Comparison of ENCODE assay signal across 19 cellular contexts in the genomic region with DNA sequence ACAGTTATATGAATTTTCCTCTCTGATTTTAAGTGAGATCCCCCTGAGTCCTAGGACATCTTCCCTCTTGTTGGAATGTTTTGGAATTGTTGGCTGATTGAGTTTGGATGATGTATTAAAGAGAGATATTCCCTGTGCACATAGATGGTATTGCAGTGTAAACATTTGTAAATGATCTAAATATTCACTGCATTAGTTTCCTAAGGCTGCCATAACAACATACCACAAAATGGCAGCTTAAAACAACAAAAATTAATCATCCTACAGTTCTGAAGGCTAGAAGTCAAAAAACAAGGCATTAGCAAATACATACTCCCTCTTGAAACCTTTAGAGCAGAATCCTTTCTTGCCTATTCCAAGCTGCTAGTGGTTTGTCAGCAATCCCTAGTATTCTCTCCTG. TPM values are rescaled to one million over a fixed set of nuclear protein-coding genes. Genes with fewer than 3 reads are reported as not detected.
DNase-seq lines count a peak whose midpoint lies in the region; ATAC-seq, FAIRE-seq and TF ChIP-seq lines count a peak whose summit lies in the region.
"Had no signal": no experiment of that assay in that cellular context is flagged by ENCODE, and none has a peak within 500 bp of the region (broad histone marks: within the 10 kb centered on the region; RNA-seq: fewer than 3 reads in every experiment).

No MANE protein-coding gene starts in this region.

- no peak overlapping the region for H3K23ac ChIP-seq in mesenchymal stem cell (ENCODE audit: low read length in 2 of 2)

- no peak overlapping the region for H2BK15ac ChIP-seq in mesenchymal stem cell (ENCODE audit: low read depth, poor library complexity, severe bottlenecking)

- H3K79me1 ChIP-seq in mesenchymal stem cell (replicated peaks; ENCODE audit: low read length, poor library complexity, severe bottlenecking), result no peaks in the 10 kb centered on the region

- H3K36me3 ChIP-seq in fibroblast of lung (ENCODE audit: control insufficient read depth, insufficient read depth, low read length) (no peaks in the 10 kb centered on the region), mesenchymal stem cell (ENCODE audit: control insufficient read depth in 1 of 2, insufficient read depth in 2 of 2, low read depth in 1 of 2, low read length in 2 of 2) (no peaks in the 10 kb centered on the region), tibial nerve (no peaks in the 10 kb centered on the region), body of pancreas (replicated peaks in 1 of 2; ENCODE audit: insufficient read depth in 1 of 2, low read depth in 2 of 2) (no peaks in the 10 kb centered on the region)
- H3K36me3 ChIP-seq: BLaER1 had no signal

- H3K4me3 ChIP-seq in fibroblast of lung (replicated peaks in 1 of 4; ENCODE audit: control extremely low read depth in 1 of 4, insufficient read depth in 1 of 4, low read depth in 3 of 4, low read length in 4 of 4) (no peak overlapping the region), mesenchymal stem cell (ENCODE audit: insufficient read depth in 1 of 2, low read depth in 1 of 2, low read length in 2 of 2) (no peak overlapping the region), tibial nerve (no peak overlapping the region), body of pancreas (no peak overlapping the region)
- H3K4me3 ChIP-seq: BLaER1 had no signal

- H2AFZ ChIP-seq in fibroblast of lung (ENCODE audit: low read length), result no peak overlapping the region
- no peak overlapping the region for H2AFZ ChIP-seq in mesenchymal stem cell (ENCODE audit: low read depth, low read length)

- no peak for TF ChIP-seq POLR2A in tibial nerve (IDR thresholded peaks at IDR 0.05)
- TF ChIP-seq POLR2A in body of pancreas (IDR thresholded peaks at IDR 0.05), result no peak

- H3K27me3 ChIP-seq in fibroblast of lung (ENCODE audit: control insufficient read depth, insufficient read depth, low read length) (no peaks in the 10 kb centered on the region), mesenchymal stem cell (ENCODE audit: control insufficient read depth in 1 of 2, insufficient read depth in 1 of 2, low read length in 2 of 2) (no peaks in the 10 kb centered on the region), tibial nerve (no peaks in the 10 kb centered on the region), body of pancreas (no peaks in the 10 kb centered on the region)
- H3K27me3 ChIP-seq: BLaER1 had no signal

- no peaks in the 10 kb centered on the region for H3K9me3 ChIP-seq in fibroblast of lung (ENCODE audit: control insufficient read depth, insufficient read depth, low read depth, low read length)
- H3K9me3 ChIP-seq in mesenchymal stem cell (ENCODE audit: control insufficient read depth, low read length), result no peaks in the 10 kb centered on the region
- H3K9me3 ChIP-seq in tibial nerve, result no peaks in the 10 kb centered on the region
- no peaks in the 10 kb centered on the region for H3K9me3 ChIP-seq in body of pancreas
- H3K9me3 ChIP-seq: BLaER1 had no signal

- TF ChIP-seq CTCF in fibroblast of lung (conservative IDR thresholded peaks at IDR 0.05 in 1 of 2, IDR thresholded peaks at IDR 0.05 in 1 of 2; ENCODE audit: low read depth in 1 of 2, low read length in 2 of 2) (no peak), tibial nerve (IDR thresholded peaks at IDR 0.05) (no peak), body of pancreas (IDR thresholded peaks at IDR 0.05) (no peak)

- no peak overlapping the region for H3K14ac ChIP-seq in mesenchymal stem cell (ENCODE audit: low read length in 2 of 2)

- H3K27ac ChIP-seq in fibroblast of lung (ENCODE audit: insufficient read depth, low read length) (no peak overlapping the region), mesenchymal stem cell (ENCODE audit: low read length, poor library complexity, severe bottlenecking) (no peak overlapping the region), tibial nerve (no peak overlapping the region), body of pancreas (no peak overlapping the region)
- H3K27ac ChIP-seq: 22Rv1, BLaER1 had no signal

- no peak overlapping the region for H2AK5ac ChIP-seq in mesenchymal stem cell (ENCODE audit: low read length, severe bottlenecking)

- no peak for ATAC-seq in GM21528 (IDR thresholded peaks at IDR 0.05; ENCODE audit: low FRiP score, unreplicated experiment)
- no peak for ATAC-seq in body of pancreas
- ATAC-seq: HCT116, HepG2 had no signal

- H3K9ac ChIP-seq in fibroblast of lung (ENCODE audit: insufficient read depth, low read length) (no peak overlapping the region), mesenchymal stem cell (ENCODE audit: low read length) (no peak overlapping the region)
- H3K9ac ChIP-seq: BLaER1 had no signal

- intact Hi-C loops in body of pancreas (cut with DNase I), result no loop called here

- no peak overlapping the region for H4K8ac ChIP-seq in mesenchymal stem cell (ENCODE audit: low read length)

- H3K4me1 ChIP-seq in fibroblast of lung (ENCODE audit: control insufficient read depth, extremely low read depth, insufficient read depth, low read length) (no peaks in the 10 kb centered on the region), mesenchymal stem cell (ENCODE audit: control insufficient read depth, insufficient read depth, low read depth, low read length) (no peaks in the 10 kb centered on the region), tibial nerve (no peaks in the 10 kb centered on the region), body of pancreas (no peaks in the 10 kb centered on the region)
- H3K4me1 ChIP-seq: BLaER1 had no signal

- peak; percentile 48 for FAIRE-seq in HTR-8/SVneo (lab: Jason Lieb, UNC)
- FAIRE-seq: GM12892, GM19239, H1, HepG2 had no signal

- no peak overlapping the region for H2BK120ac ChIP-seq in mesenchymal stem cell (ENCODE audit: low read depth, low read length)

- no peak for TF ChIP-seq EP300 in tibial nerve (IDR thresholded peaks at IDR 0.05)

- H2BK12ac ChIP-seq in mesenchymal stem cell (ENCODE audit: low read length in 2 of 2), result no peak overlapping the region

- H3K4me2 ChIP-seq in fibroblast of lung (ENCODE audit: extremely low read depth, insufficient read depth, low read length), result no peak overlapping the region
- no peak overlapping the region for H3K4me2 ChIP-seq in mesenchymal stem cell (ENCODE audit: low read length, poor library complexity, severe bottlenecking)
- H3K4me2 ChIP-seq: BLaER1 had no signal

- H4K91ac ChIP-seq in mesenchymal stem cell (ENCODE audit: low read length), result no peak overlapping the region

- H3K4ac ChIP-seq in mesenchymal stem cell (ENCODE audit: low read depth in 1 of 2, low read length in 2 of 2), result no peak overlapping the region

- no peaks in the 10 kb centered on the region for H3K79me2 ChIP-seq in fibroblast of lung (ENCODE audit: control insufficient read depth, insufficient read depth, low read length)

- no peak overlapping the region for H2BK5ac ChIP-seq in mesenchymal stem cell (ENCODE audit: low read depth, low read length, poor library complexity, severe bottlenecking)

- no peak overlapping the region for H3K18ac ChIP-seq in mesenchymal stem cell (ENCODE audit: low read depth in 1 of 2, low read length in 2 of 2)

- DNase-seq in EH (ENCODE audit: low read depth), result peak; percentile 72
- no peak for DNase-seq in HTR-8/SVneo (ENCODE audit: insufficient read length, low spot score)
- DNase-seq in fibroblast of lung (ENCODE audit: low read depth in 2 of 2), result peak; percentile 14 to 62
- peak; percentile 22 for DNase-seq in mesenchymal stem cell
- DNase-seq in tibial nerve (ENCODE audit: low spot score in 2 of 2), result no peak
- DNase-seq in AG08395 (ENCODE audit: low spot score), result no peak
- DNase-seq in body of pancreas, result no peak
- DNase-seq: AML-193, DMS53, GDM1 had no signal

- H4K20me1 ChIP-seq in fibroblast of lung (ENCODE audit: control insufficient read depth, extremely low read depth, insufficient read depth, low read length), result no peaks in the 10 kb centered on the region
- H4K20me1 ChIP-seq: BLaER1 had no signal

RNA-seq across cellular contexts. Expression of gene MROH2B, which starts 38.0 kb away (rescaled TPM):
- total RNA-seq in fibroblast of lung (not detected in 2 replicates), tibial nerve (not detected), body of pancreas (not detected)
- not detected in 2 replicates for polyA plus RNA-seq in fibroblast of lung
- not detected in 2 replicates for polyA plus RNA-seq in fibroblast of lung (2012)
- not detected in 2 replicates for polyA minus RNA-seq in fibroblast of lung (ENCODE audit: low replicate concordance)
- not detected for polyA plus RNA-seq in mesenchymal stem cell (2013, experiment 1 of 2)
- not detected for polyA plus RNA-seq in mesenchymal stem cell (2013, experiment 2 of 2)
- total RNA-seq: A673, H1, HepG2 had no signal
- polyA plus RNA-seq: H1, HepG2 had no signal

Comparison
In these comparisons a context has a peak if more than half of its experiments do, and no peak if none do; other contexts are left out.
1. DNase-seq: peak in EH (single experiment), fibroblast of lung (2 of 2) and mesenchymal stem cell (single experiment); none in HTR-8/SVneo (single experiment), tibial nerve (0 of 2), AG08395 (single experiment) and body of pancreas (0 of 4).